In genomic region chr2:20181761-20182160, GRCh38 we compare ENCODE assay signal across 15 cellular contexts. TPM values are rescaled to one million over a fixed set of nuclear protein-coding genes. Genes with fewer than 3 reads are reported as not detected.
A peak's percentile ranks its signal among the peaks of the same experiment; 100 is the strongest.
DNase-seq lines count a peak whose midpoint lies in the region; ATAC-seq and TF ChIP-seq lines count a peak whose summit lies in the region.
"Had no signal": no experiment of that assay in that cellular context is flagged by ENCODE, and none has a peak within 500 bp of the region (broad histone marks: within the 10 kb centered on the region; RNA-seq: fewer than 3 reads in every experiment).

No MANE protein-coding gene starts in this region.

- H3K27me3 Mint-ChIP-seq in MCF 10A (ENCODE audit: insufficient read depth, unreplicated experiment) = no peaks in the 10 kb centered on the region
- H3K27me3 Mint-ChIP-seq in chondrocyte (ENCODE audit: low read depth) = no peaks in the 10 kb centered on the region
- peaks cover 12 to 34% of the 10 kb centered on the region in 2 donors for H3K27me3 Mint-ChIP-seq in effector memory CD8-positive, alpha-beta T cell

- H3K9me3 ChIP-seq in mammary epithelial cell (replicated peaks; ENCODE audit: insufficient read depth, low read length) (no peaks in the 10 kb centered on the region), vagina (no peaks in the 10 kb centered on the region)

- H3K56ac ChIP-seq in mesendoderm (ENCODE audit: low read length) = no peak overlapping the region

- H2BK5ac ChIP-seq in mesendoderm (ENCODE audit: low read length) = no peak overlapping the region

- H3K18ac ChIP-seq in mesendoderm (ENCODE audit: low read length) = no peak overlapping the region

- BruUV-seq in MCF 10A (replicated peaks; lab: Mats Ljungman, UMichigan) (no TSS peak), mammary epithelial cell (replicated peaks; lab: Mats Ljungman, UMichigan) (no TSS peak)

- H3K4ac ChIP-seq in mesendoderm (ENCODE audit: low read depth, low read length) = no peak overlapping the region

- H3K79me1 ChIP-seq in mesendoderm (ENCODE audit: low read length) = no peaks in the 10 kb centered on the region

- H3K4me2 ChIP-seq in mammary epithelial cell (ENCODE audit: insufficient read depth, low read depth, low read length) (no peak overlapping the region), mesendoderm (ENCODE audit: low read length) (no peak overlapping the region)

- ATAC-seq in effector memory CD8-positive, alpha-beta T cell (replicated peaks) = no peak
- no peak for ATAC-seq in GM19467 (IDR thresholded peaks at IDR 0.05; ENCODE audit: unreplicated experiment)
- ATAC-seq: HCT116 had no signal

- no peaks in the 10 kb centered on the region for H3K79me2 ChIP-seq in mammary epithelial cell (ENCODE audit: insufficient read depth, low read length)
- H3K79me2 ChIP-seq in mesendoderm (ENCODE audit: control insufficient read depth, insufficient read depth, low read length) = no peaks in the 10 kb centered on the region

- no peak for TF ChIP-seq POLR2A in vagina (IDR thresholded peaks at IDR 0.05)

- H3K27ac Mint-ChIP-seq in MCF 10A (ENCODE audit: low read depth, unreplicated experiment) (peak overlapping the region; percentile 80), chondrocyte (ENCODE audit: unreplicated experiment) (no peak overlapping the region)
- no peak overlapping the region for H3K27ac Mint-ChIP-seq in effector memory CD8-positive, alpha-beta T cell

- H4K5ac ChIP-seq in mesendoderm (ENCODE audit: low read length) = no peak overlapping the region

- H3K9me3 Mint-ChIP-seq in MCF 10A (ENCODE audit: unreplicated experiment) = no peaks in the 10 kb centered on the region
- no peaks in the 10 kb centered on the region for H3K9me3 Mint-ChIP-seq in chondrocyte (ENCODE audit: low read depth)
- H3K9me3 Mint-ChIP-seq in effector memory CD8-positive, alpha-beta T cell = no peaks in the 10 kb centered on the region

- peaks cover 55% of the 10 kb centered on the region for H3K4me1 ChIP-seq in mammary epithelial cell (ENCODE audit: insufficient read depth, low read length)
- H3K4me1 ChIP-seq in mesendoderm (ENCODE audit: control insufficient read depth, low read depth, low read length) = peaks cover 2% of the 10 kb centered on the region
- peaks cover 30% of the 10 kb centered on the region for H3K4me1 ChIP-seq in vagina

- CTCF ChIA-PET in MCF 10A (lab: Yijun Ruan, JAX) = interaction anchor here (2.1 to 5.1 kb wide), 5 partner anchors 40 to 109 kb away, joined by 9 to 57 read pairs (median 31); partner anchors contain the start of gene SDC1
- CTCF ChIA-PET in mammary epithelial cell (lab: Charles Lee; ENCODE audit: low non-redundant PET) = no interaction called here

- TF ChIP-seq CTCF in MCF 10A (IDR thresholded peaks at IDR 0.05; ENCODE audit: unreplicated experiment) (no peak), mammary epithelial cell (conservative IDR thresholded peaks at IDR 0.05 in 1 of 2, IDR thresholded peaks at IDR 0.05 in 1 of 2; ENCODE audit: extremely low read depth in 1 of 2, insufficient read depth in 1 of 2, low read depth in 1 of 2, low read length in 2 of 2) (no peak), chondrocyte (IDR thresholded peaks at IDR 0.05) (no peak), vagina (IDR thresholded peaks at IDR 0.05) (no peak)

- H2BK15ac ChIP-seq in mesendoderm (replicated peaks; ENCODE audit: low read depth) = no peak overlapping the region

- H3K4me3 ChIP-seq in mammary epithelial cell (replicated peaks in 1 of 3; ENCODE audit: insufficient read depth in 1 of 3, low read depth in 2 of 3, low read length in 3 of 3) (no peak overlapping the region), mesendoderm (ENCODE audit: low read length) (no peak overlapping the region), vagina (no peak overlapping the region)

- no peak overlapping the region for H2AK5ac ChIP-seq in mesendoderm (ENCODE audit: low read length)

- H3K36me3 ChIP-seq in mammary epithelial cell (ENCODE audit: insufficient read depth, low read length) = no peaks in the 10 kb centered on the region
- H3K36me3 ChIP-seq in mesendoderm (ENCODE audit: control insufficient read depth, insufficient read depth, low read length) = no peaks in the 10 kb centered on the region
- H3K36me3 ChIP-seq in vagina = no peaks in the 10 kb centered on the region

- H3K27ac ChIP-seq in mammary epithelial cell (ENCODE audit: insufficient read depth, low read depth, low read length) (no peak overlapping the region), mesendoderm (ENCODE audit: low read depth, low read length) (no peak overlapping the region), vagina (peak overlapping the region; percentile 17)

- H3K4me3 Mint-ChIP-seq in MCF 10A (ENCODE audit: unreplicated experiment) = no peak overlapping the region
- H3K4me3 Mint-ChIP-seq in chondrocyte (ENCODE audit: unreplicated experiment) = no peak overlapping the region
- no peak overlapping the region for H3K4me3 Mint-ChIP-seq in effector memory CD8-positive, alpha-beta T cell

- no peaks in the 10 kb centered on the region for H3K36me3 Mint-ChIP-seq in MCF 10A (ENCODE audit: insufficient read depth, unreplicated experiment)
- no peaks in the 10 kb centered on the region for H3K36me3 Mint-ChIP-seq in chondrocyte (ENCODE audit: low read depth)
- no peaks in the 10 kb centered on the region for H3K36me3 Mint-ChIP-seq in effector memory CD8-positive, alpha-beta T cell (ENCODE audit: insufficient read depth)

- no peaks in the 10 kb centered on the region for H4K20me1 ChIP-seq in mammary epithelial cell (ENCODE audit: insufficient read depth, low read length)

- no peak overlapping the region for H3K9ac ChIP-seq in mammary epithelial cell (ENCODE audit: insufficient read depth, low read length)
- no peak overlapping the region for H3K9ac ChIP-seq in mesendoderm (ENCODE audit: low read length)

- DNase-seq in MCF 10A (ENCODE audit: unreplicated experiment) (no peak), mammary epithelial cell (no peak), chondrocyte (ENCODE audit: low spot score) (peak; percentile 50), mesendoderm (peak; percentile 47), vagina (ENCODE audit: extremely low spot score in 2 of 2) (no peak), AG08396 (ENCODE audit: low spot score) (no peak)
- no peak for DNase-seq in effector memory CD8-positive, alpha-beta T cell
- DNase-seq: DMS79, KBM-7, NCI-H1048, NCI-H2107, NCI-H345, NCI-H526 treated with DMSO at 0.1 percent for 48 hours had no signal

- intact Hi-C loops in MCF 10A (cut with micrococcal nuclease) (loop anchor here (1.0 to 2.0 kb wide), 2 partner anchors 31 to 41 kb away; no protein-coding TSS in a partner anchor), mammary epithelial cell (cut with micrococcal nuclease) (no loop called here), vagina (cut with DNase I) (no loop called here)

- H4K8ac ChIP-seq in mesendoderm (ENCODE audit: low read depth, low read length) = no peak overlapping the region

- no peaks in the 10 kb centered on the region for H3K27me3 ChIP-seq in mammary epithelial cell (ENCODE audit: insufficient read depth, low read length)
- H3K27me3 ChIP-seq in mesendoderm (ENCODE audit: insufficient read depth, low read length, poor library complexity) = no peaks in the 10 kb centered on the region
- no peaks in the 10 kb centered on the region for H3K27me3 ChIP-seq in vagina

- H2AFZ ChIP-seq in mammary epithelial cell (ENCODE audit: low read depth, low read length) = no peak overlapping the region

- no peak overlapping the region for H3K23ac ChIP-seq in mesendoderm (ENCODE audit: low read length)

- peaks cover 39% of the 10 kb centered on the region for H3K4me1 Mint-ChIP-seq in MCF 10A (ENCODE audit: insufficient read depth, unreplicated experiment)
- H3K4me1 Mint-ChIP-seq in chondrocyte (ENCODE audit: low read depth) = peaks cover 35% of the 10 kb centered on the region
- H3K4me1 Mint-ChIP-seq in effector memory CD8-positive, alpha-beta T cell (ENCODE audit: low read depth in 2 of 2) = peaks cover 0 to 1% of the 10 kb centered on the region in 2 donors

- H2BK120ac ChIP-seq in mesendoderm (ENCODE audit: low read depth, low read length) = no peak overlapping the region

- dilution Hi-C loops in mammary epithelial cell (cut with HindIII; ENCODE audit: low sequenced_read_pairs) = no loop called here

- POLR2A ChIA-PET in MCF 10A (lab: Yijun Ruan, JAX) = interaction anchor here (1.1 to 5.5 kb wide), 4 partner anchors 23 to 72 kb away, joined by 3 to 77 read pairs (median 8); partner anchors contain the start of gene SDC1

- 93% methylated on average over 7 of the region's 7 CpGs for WGBS in mammary epithelial cell (ENCODE audit: low coverage, missing lambda C conversion rate)
- WGBS in mesendoderm (ENCODE audit: extremely low coverage, insufficient coverage, low lambda C conversion rate) = no CpG with 5 or more reads among the region's 7 CpGs

- in situ Hi-C loops in mammary epithelial cell (cut with MboI; ENCODE audit: low sequenced_read_pairs in 2 of 2) = loop anchor here in 1 of 2 donors (5.0 kb wide), 1 partner anchor 74 kb away; no protein-coding TSS in a partner anchor

RNA-seq across cellular contexts. Expression of gene SDC1, which starts 43.2 kb away (rescaled TPM):
- total RNA-seq in MCF 10A (2022) = 214 and 232 TPM in 2 replicates
- total RNA-seq in mammary epithelial cell = 1,000 to 10,000 TPM in 1 of 2 donors, 100 to 1,000 TPM in 1; 574 to 1,408 TPM
- 1,215 TPM for polyA plus RNA-seq in mammary epithelial cell
- 602 TPM for polyA minus RNA-seq in mammary epithelial cell
- total RNA-seq in chondrocyte = 11.4 to 13.2 TPM (median 12.6 TPM) in 3 replicates
- 27.6 TPM for polyA plus RNA-seq in mesendoderm (2013, experiment 1 of 2)
- 27.4 TPM for polyA plus RNA-seq in mesendoderm (2013, experiment 2 of 2)
- 184 TPM for total RNA-seq in vagina

Comparison
In these comparisons a context has a peak if more than half of its experiments do, and no peak if none do; other contexts are left out.
1. DNase-seq: peak in chondrocyte (single experiment) and mesendoderm (single experiment); none in MCF 10A (single experiment), mammary epithelial cell (single experiment), vagina (0 of 2), effector memory CD8-positive, alpha-beta T cell (0 of 3) and AG08396 (single experiment).
2. RNA of gene SDC1, which starts 43.2 kb away (total RNA-seq): 574 to 1,408 TPM in mammary epithelial cell, 214 to 232 TPM in MCF 10A and 184 TPM in vagina (single experiment); 11.4 to 13.2 TPM in chondrocyte; every median in the first group is over 10 times any median in the second.